ENCODE assay signal across 7 cellular contexts in genomic region chr2:38682620-38683019, GRCh38. TPM values are rescaled to one million over a fixed set of nuclear protein-coding genes. Genes with fewer than 3 reads are reported as not detected.
A peak's percentile ranks its signal among the peaks of the same experiment; 100 is the strongest.
DNase-seq lines count a peak whose midpoint lies in the region; ATAC-seq lines count a peak whose summit lies in the region.
"Not testable (repeated sequence)": the region's sequence is repeated elsewhere in the genome, so short reads cannot be mapped to it uniquely, and the experiment has no call there.

No MANE protein-coding gene starts in this region.

- H3K36me3 ChIP-seq in CD8-positive, alpha-beta memory T cell (ENCODE audit: insufficient read depth, low read length): peaks cover 38% of the 10 kb centered on the region
- peaks cover 0 to 40% (median 8%) of the 10 kb centered on the region in 3 experiments for H3K36me3 ChIP-seq in naive thymus-derived CD4-positive, alpha-beta T cell (ENCODE audit: control insufficient read depth in 2 of 3, insufficient read depth in 3 of 3, low read length in 3 of 3)

- peak overlapping the region; percentile 64 for H3K27ac ChIP-seq in CD8-positive, alpha-beta memory T cell (ENCODE audit: low read depth, low read length)
- H3K27ac ChIP-seq in naive thymus-derived CD4-positive, alpha-beta T cell (ENCODE audit: low read depth, low read length): not testable (repeated sequence)

- not testable (repeated sequence) for H3K27me3 Mint-ChIP-seq in CD8-positive, alpha-beta memory T cell; T-helper 2 cell treated with Interferon-gamma antibody and Interleukin-4, amounts not matched to agents 5 μg/mL and 100 μg/mL, for 36 hours (ENCODE audit: low read depth); activated CD4-positive, alpha-beta memory T cell treated with anti-CD3 and anti-CD28 coated beads for 36 hours; activated T-helper 1 cell treated with anti-CD3 and anti-CD28 coated beads, Interleukin-12 subunit alpha, Interleukin-12 subunit beta, Interleukin-2, Interleukin-4 antibody, amounts not matched to agents 30 ng/mL and 10 ng/mL and 1 ng/mL, durations not matched to agents 14 hours and 24 hours and 36 hours (ENCODE audit: insufficient read depth); naive thymus-derived CD4-positive, alpha-beta T cell

- POLR2A ChIA-PET in CD8-positive, alpha-beta memory T cell (lab: Charles Lee): interaction anchor here (0.7 to 2.0 kb wide), 8 partner anchors 10 to 1054 kb away, joined by 3 to 25 read pairs (median 6); partner anchors contain the start of genes GALM and HNRNPLL
- POLR2A ChIA-PET in activated CD4-positive, alpha-beta memory T cell treated with anti-CD3 and anti-CD28 coated beads for 36 hours (lab: Charles Lee): interaction anchor here (1.2 to 3.7 kb wide), 12 partner anchors 9 to 106 kb away, joined by 3 to 56 read pairs (median 11); partner anchors contain the start of genes GALM, HNRNPLL and SRSF7
- POLR2A ChIA-PET in naive thymus-derived CD4-positive, alpha-beta T cell (lab: Charles Lee): interaction anchor here (0.9 to 1.6 kb wide), 6 partner anchors 10 to 80 kb away, joined by 3 to 5 read pairs (median 4); partner anchors contain the start of genes GALM, HNRNPLL and SRSF7

- peak in 2 of 5 donors; percentile 48 to 58 for DNase-seq in CD8-positive, alpha-beta memory T cell
- not testable (repeated sequence) for DNase-seq in T-helper 2 cell treated with Interferon-gamma antibody and Interleukin-4, amounts not matched to agents 5 μg/mL and 100 μg/mL, for 36 hours (ENCODE audit: low spot score); activated T-helper 1 cell treated with anti-CD3 and anti-CD28 coated beads, Interleukin-12 subunit alpha, Interleukin-12 subunit beta, Interleukin-2, Interleukin-4 antibody, amounts not matched to agents 30 ng/mL and 10 ng/mL and 1 ng/mL, durations not matched to agents 14 hours and 24 hours and 36 hours (ENCODE audit: low spot score); activated naive CD4-positive, alpha-beta T cell treated with anti-CD3 and anti-CD28 coated beads, Interleukin-2, amount 50 U/mL, for 72 hours (ENCODE audit: low spot score in 2 of 2)
- peak; percentile 71 for DNase-seq in activated CD4-positive, alpha-beta memory T cell treated with anti-CD3 and anti-CD28 coated beads for 36 hours
- DNase-seq in naive thymus-derived CD4-positive, alpha-beta T cell: peak in 1 of 9 donors; percentile 16
- peak; percentile 40 for DNase-seq in stimulated activated CD4-positive, alpha-beta T cell treated with anti-CD3 and anti-CD28 coated beads, Interleukin-4, amount 100 ng/mL, for 24 hours

- not testable (repeated sequence) for H3K9me3 Mint-ChIP-seq in CD8-positive, alpha-beta memory T cell; T-helper 2 cell treated with Interferon-gamma antibody and Interleukin-4, amounts not matched to agents 5 μg/mL and 100 μg/mL, for 36 hours; activated CD4-positive, alpha-beta memory T cell treated with anti-CD3 and anti-CD28 coated beads for 36 hours; activated T-helper 1 cell treated with anti-CD3 and anti-CD28 coated beads, Interleukin-12 subunit alpha, Interleukin-12 subunit beta, Interleukin-2, Interleukin-4 antibody, amounts not matched to agents 30 ng/mL and 10 ng/mL and 1 ng/mL, durations not matched to agents 14 hours and 24 hours and 36 hours; activated naive CD4-positive, alpha-beta T cell treated with anti-CD3 and anti-CD28 coated beads, Interleukin-2, amount 50 U/mL, for 72 hours; naive thymus-derived CD4-positive, alpha-beta T cell

- not testable (repeated sequence) for H3K4me3 ChIP-seq in CD8-positive, alpha-beta memory T cell (ENCODE audit: low read length)
- peak overlapping the region; percentile 17 for H3K4me3 ChIP-seq in naive thymus-derived CD4-positive, alpha-beta T cell (ENCODE audit: low read length)

- peaks cover 27% of the 10 kb centered on the region for H3K4me1 ChIP-seq in CD8-positive, alpha-beta memory T cell (ENCODE audit: insufficient read depth, low read length)
- H3K4me1 ChIP-seq in naive thymus-derived CD4-positive, alpha-beta T cell (ENCODE audit: control insufficient read depth in 2 of 2, insufficient read depth in 2 of 2, low read length in 2 of 2): peaks cover 9 to 46% of the 10 kb centered on the region in 2 donors

- H3K27ac Mint-ChIP-seq in CD8-positive, alpha-beta memory T cell: peak overlapping the region; percentile 86 to 99 (median 96)
- peak overlapping the region; percentile 80 for H3K27ac Mint-ChIP-seq in T-helper 2 cell treated with Interferon-gamma antibody and Interleukin-4, amounts not matched to agents 5 μg/mL and 100 μg/mL, for 36 hours
- peak overlapping the region; percentile 84 for H3K27ac Mint-ChIP-seq in activated CD4-positive, alpha-beta memory T cell treated with anti-CD3 and anti-CD28 coated beads for 36 hours
- peak overlapping the region; percentile 77 for H3K27ac Mint-ChIP-seq in activated T-helper 1 cell treated with anti-CD3 and anti-CD28 coated beads, Interleukin-12 subunit alpha, Interleukin-12 subunit beta, Interleukin-2, Interleukin-4 antibody, amounts not matched to agents 30 ng/mL and 10 ng/mL and 1 ng/mL, durations not matched to agents 14 hours and 24 hours and 36 hours
- H3K27ac Mint-ChIP-seq in activated naive CD4-positive, alpha-beta T cell treated with anti-CD3 and anti-CD28 coated beads, Interleukin-2, amount 50 U/mL, for 72 hours: peak overlapping the region; percentile 55 to 75
- peak overlapping the region in 8 of 9 donors; percentile 7 to 82 (median 68) for H3K27ac Mint-ChIP-seq in naive thymus-derived CD4-positive, alpha-beta T cell

- peaks cover 34 to 77% (median 74%) of the 10 kb centered on the region in 3 donors for H3K4me1 Mint-ChIP-seq in CD8-positive, alpha-beta memory T cell
- peaks cover 42% of the 10 kb centered on the region for H3K4me1 Mint-ChIP-seq in T-helper 2 cell treated with Interferon-gamma antibody and Interleukin-4, amounts not matched to agents 5 μg/mL and 100 μg/mL, for 36 hours (ENCODE audit: low read depth)
- H3K4me1 Mint-ChIP-seq in activated CD4-positive, alpha-beta memory T cell treated with anti-CD3 and anti-CD28 coated beads for 36 hours (ENCODE audit: low read depth): peaks cover 74% of the 10 kb centered on the region
- peaks cover 50% of the 10 kb centered on the region for H3K4me1 Mint-ChIP-seq in activated T-helper 1 cell treated with anti-CD3 and anti-CD28 coated beads, Interleukin-12 subunit alpha, Interleukin-12 subunit beta, Interleukin-2, Interleukin-4 antibody, amounts not matched to agents 30 ng/mL and 10 ng/mL and 1 ng/mL, durations not matched to agents 14 hours and 24 hours and 36 hours (ENCODE audit: low read depth)
- peaks cover 2 to 44% (median 27%) of the 10 kb centered on the region in 7 donors for H3K4me1 Mint-ChIP-seq in naive thymus-derived CD4-positive, alpha-beta T cell

- H3K36me3 Mint-ChIP-seq in CD8-positive, alpha-beta memory T cell: peaks cover 15 to 84% (median 33%) of the 10 kb centered on the region in 3 donors
- peaks cover 77% of the 10 kb centered on the region for H3K36me3 Mint-ChIP-seq in T-helper 2 cell treated with Interferon-gamma antibody and Interleukin-4, amounts not matched to agents 5 μg/mL and 100 μg/mL, for 36 hours (ENCODE audit: low read depth)
- peaks cover 76% of the 10 kb centered on the region for H3K36me3 Mint-ChIP-seq in activated CD4-positive, alpha-beta memory T cell treated with anti-CD3 and anti-CD28 coated beads for 36 hours
- H3K36me3 Mint-ChIP-seq in activated T-helper 1 cell treated with anti-CD3 and anti-CD28 coated beads, Interleukin-12 subunit alpha, Interleukin-12 subunit beta, Interleukin-2, Interleukin-4 antibody, amounts not matched to agents 30 ng/mL and 10 ng/mL and 1 ng/mL, durations not matched to agents 14 hours and 24 hours and 36 hours (ENCODE audit: low read depth): peaks cover 76% of the 10 kb centered on the region
- H3K36me3 Mint-ChIP-seq in activated naive CD4-positive, alpha-beta T cell treated with anti-CD3 and anti-CD28 coated beads, Interleukin-2, amount 50 U/mL, for 72 hours: peaks cover 13 to 67% of the 10 kb centered on the region in 2 donors
- peaks cover 10 to 54% (median 39%) of the 10 kb centered on the region in 5 donors for H3K36me3 Mint-ChIP-seq in naive thymus-derived CD4-positive, alpha-beta T cell

- H3K27me3 ChIP-seq in CD8-positive, alpha-beta memory T cell (ENCODE audit: insufficient read depth, low read length, poor library complexity, severe bottlenecking); naive thymus-derived CD4-positive, alpha-beta T cell (ENCODE audit: control insufficient read depth in 2 of 2, insufficient read depth in 2 of 2, low read length in 2 of 2): not testable (repeated sequence)

- H3K9me3 ChIP-seq in CD8-positive, alpha-beta memory T cell (ENCODE audit: low read length); naive thymus-derived CD4-positive, alpha-beta T cell (ENCODE audit: control insufficient read depth in 2 of 3, low read length in 3 of 3): not testable (repeated sequence)

- CTCF ChIA-PET in CD8-positive, alpha-beta memory T cell (lab: Charles Lee): interaction anchor here (0.9 to 4.8 kb wide), 20 partner anchors 9 to 146 kb away, joined by 3 to 58 read pairs (median 6); partner anchors contain the start of genes GALM and HNRNPLL
- CTCF ChIA-PET in activated CD4-positive, alpha-beta memory T cell treated with anti-CD3 and anti-CD28 coated beads for 36 hours (lab: Charles Lee): interaction anchor here (0.8 to 3.4 kb wide), 16 partner anchors 8 to 100 kb away, joined by 3 to 46 read pairs (median 9); partner anchors contain the start of genes GALM and HNRNPLL
- CTCF ChIA-PET in naive thymus-derived CD4-positive, alpha-beta T cell (lab: Charles Lee): interaction anchor here (1.1 to 1.7 kb wide), 2 partner anchors 42 to 79 kb away, joined by 3 to 10 read pairs; no protein-coding TSS in a partner anchor

- intact Hi-C loops in activated CD4-positive, alpha-beta memory T cell treated with anti-CD3 and anti-CD28 coated beads for 36 hours (cut with micrococcal nuclease): loop anchor here (1.0 to 2.0 kb wide), 6 partner anchors 8 to 79 kb away; no protein-coding TSS in a partner anchor
- intact Hi-C loops in activated T-helper 1 cell treated with anti-CD3 and anti-CD28 coated beads, Interleukin-12 subunit alpha, Interleukin-12 subunit beta, Interleukin-2, Interleukin-4 antibody, amounts not matched to agents 30 ng/mL and 10 ng/mL and 1 ng/mL, durations not matched to agents 14 hours and 24 hours and 36 hours (cut with micrococcal nuclease): loop anchor here (1.0 to 5.0 kb wide), 4 partner anchors 9 to 80 kb away; partner anchors contain the start of gene HNRNPLL
- intact Hi-C loops in naive thymus-derived CD4-positive, alpha-beta T cell (cut with micrococcal nuclease): loop anchor here (1.0 to 5.0 kb wide), 5 partner anchors 15 to 100 kb away; partner anchors contain the start of gene HNRNPLL (in 1 of the 2)

- ATAC-seq in activated naive CD4-positive, alpha-beta T cell treated with anti-CD3 and anti-CD28 coated beads, Interleukin-2, amount 50 U/mL, for 72 hours: peak; percentile 23 to 51
- ATAC-seq in naive thymus-derived CD4-positive, alpha-beta T cell: peak; percentile 50

- peak overlapping the region; percentile 47 to 90 (median 78) for H3K4me3 Mint-ChIP-seq in CD8-positive, alpha-beta memory T cell
- H3K4me3 Mint-ChIP-seq in T-helper 2 cell treated with Interferon-gamma antibody and Interleukin-4, amounts not matched to agents 5 μg/mL and 100 μg/mL, for 36 hours: peak overlapping the region; percentile 69
- H3K4me3 Mint-ChIP-seq in activated CD4-positive, alpha-beta memory T cell treated with anti-CD3 and anti-CD28 coated beads for 36 hours: peak overlapping the region; percentile 63
- peak overlapping the region; percentile 61 for H3K4me3 Mint-ChIP-seq in activated T-helper 1 cell treated with anti-CD3 and anti-CD28 coated beads, Interleukin-12 subunit alpha, Interleukin-12 subunit beta, Interleukin-2, Interleukin-4 antibody, amounts not matched to agents 30 ng/mL and 10 ng/mL and 1 ng/mL, durations not matched to agents 14 hours and 24 hours and 36 hours
- H3K4me3 Mint-ChIP-seq in naive thymus-derived CD4-positive, alpha-beta T cell: peak overlapping the region; percentile 12 to 66 (median 42)

RNA-seq across cellular contexts. Expression of gene GALM, which starts 16.7 kb away (rescaled TPM):
- 100 to 1,000 TPM; 107 to 109 TPM for total RNA-seq in CD8-positive, alpha-beta memory T cell
- 51.4 TPM for polyA plus RNA-seq in CD8-positive, alpha-beta memory T cell
- 10 to 100 TPM; 90.2 to 95.3 TPM for total RNA-seq in activated CD4-positive, alpha-beta memory T cell treated with anti-CD3 and anti-CD28 coated beads for 36 hours
- 77.0 and 78.4 TPM in 2 replicates for total RNA-seq in activated T-helper 1 cell treated with anti-CD3 and anti-CD28 coated beads, Interleukin-12 subunit alpha, Interleukin-12 subunit beta, Interleukin-2, Interleukin-4 antibody, amounts not matched to agents 30 ng/mL and 10 ng/mL and 1 ng/mL, durations not matched to agents 14 hours and 24 hours and 36 hours
- total RNA-seq in activated naive CD4-positive, alpha-beta T cell treated with anti-CD3 and anti-CD28 coated beads, Interleukin-2, amount 50 U/mL, for 72 hours: 10 to 100 TPM; 16.1 to 45.0 TPM
- 10 to 100 TPM in 4 of 5 experiments, 1 to 10 TPM in 1; 4.3 to 52.5 (median 14.4) TPM for total RNA-seq in naive thymus-derived CD4-positive, alpha-beta T cell
- polyA plus RNA-seq in naive thymus-derived CD4-positive, alpha-beta T cell: 10 to 100 TPM; 14.7 to 17.5 TPM
